Comparison of ENCODE assay signal across 1 cellular context in the genomic region with DNA sequence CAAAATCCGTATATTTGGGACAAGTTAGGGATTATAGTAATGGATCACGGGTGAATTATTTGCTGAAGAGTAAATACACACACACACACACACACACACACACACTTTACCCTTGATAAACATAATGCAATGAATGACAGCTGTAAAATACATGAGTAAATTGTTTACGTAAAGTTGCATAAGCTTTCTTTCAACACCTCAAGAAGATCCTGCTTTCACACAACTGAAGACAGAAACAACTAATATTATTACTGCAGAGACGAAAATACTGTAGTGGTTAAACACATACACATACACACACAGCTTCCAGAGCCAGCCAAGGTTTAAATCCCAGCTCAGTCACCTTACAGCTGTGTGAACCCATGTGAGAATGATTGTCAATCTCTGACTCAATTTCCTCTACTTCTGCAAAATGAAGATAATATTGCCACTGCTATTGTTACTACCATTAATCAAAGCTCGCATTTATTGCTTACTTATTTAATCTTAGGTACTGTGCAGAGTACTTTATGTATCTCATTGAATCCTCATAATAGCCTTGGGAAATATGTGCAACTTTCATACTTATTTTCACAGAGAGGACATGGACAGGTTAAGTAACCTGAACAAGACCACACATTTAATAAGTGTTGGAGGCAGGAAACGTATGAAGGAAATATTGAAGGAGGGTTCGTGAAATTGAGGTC.
TF ChIP-seq lines count a peak whose summit lies in the region.

No MANE protein-coding gene starts in this region.

TF ChIP-seq in HepG2, 621 proteins besides CTCF, POLR2A, EP300 and RAD21 (continued from another document):
- TF ChIP-seq, protein P1, sequence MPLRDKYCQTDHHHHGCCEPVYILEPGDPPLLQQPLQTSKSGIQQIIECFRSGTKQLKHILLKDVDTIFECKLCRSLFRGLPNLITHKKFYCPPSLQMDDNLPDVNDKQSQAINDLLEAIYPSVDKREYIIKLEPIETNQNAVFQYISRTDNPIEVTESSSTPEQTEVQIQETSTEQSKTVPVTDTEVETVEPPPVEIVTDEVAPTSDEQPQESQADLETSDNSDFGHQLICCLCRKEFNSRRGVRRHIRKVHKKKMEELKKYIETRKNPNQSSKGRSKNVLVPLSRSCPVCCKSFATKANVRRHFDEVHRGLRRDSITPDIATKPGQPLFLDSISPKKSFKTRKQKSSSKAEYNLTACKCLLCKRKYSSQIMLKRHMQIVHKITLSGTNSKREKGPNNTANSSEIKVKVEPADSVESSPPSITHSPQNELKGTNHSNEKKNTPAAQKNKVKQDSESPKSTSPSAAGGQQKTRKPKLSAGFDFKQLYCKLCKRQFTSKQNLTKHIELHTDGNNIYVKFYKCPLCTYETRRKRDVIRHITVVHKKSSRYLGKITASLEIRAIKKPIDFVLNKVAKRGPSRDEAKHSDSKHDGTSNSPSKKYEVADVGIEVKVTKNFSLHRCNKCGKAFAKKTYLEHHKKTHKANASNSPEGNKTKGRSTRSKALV (CRISPR knock-in tag; IDR thresholded peaks at IDR 0.05) = no peak
- TF ChIP-seq, protein P2, sequence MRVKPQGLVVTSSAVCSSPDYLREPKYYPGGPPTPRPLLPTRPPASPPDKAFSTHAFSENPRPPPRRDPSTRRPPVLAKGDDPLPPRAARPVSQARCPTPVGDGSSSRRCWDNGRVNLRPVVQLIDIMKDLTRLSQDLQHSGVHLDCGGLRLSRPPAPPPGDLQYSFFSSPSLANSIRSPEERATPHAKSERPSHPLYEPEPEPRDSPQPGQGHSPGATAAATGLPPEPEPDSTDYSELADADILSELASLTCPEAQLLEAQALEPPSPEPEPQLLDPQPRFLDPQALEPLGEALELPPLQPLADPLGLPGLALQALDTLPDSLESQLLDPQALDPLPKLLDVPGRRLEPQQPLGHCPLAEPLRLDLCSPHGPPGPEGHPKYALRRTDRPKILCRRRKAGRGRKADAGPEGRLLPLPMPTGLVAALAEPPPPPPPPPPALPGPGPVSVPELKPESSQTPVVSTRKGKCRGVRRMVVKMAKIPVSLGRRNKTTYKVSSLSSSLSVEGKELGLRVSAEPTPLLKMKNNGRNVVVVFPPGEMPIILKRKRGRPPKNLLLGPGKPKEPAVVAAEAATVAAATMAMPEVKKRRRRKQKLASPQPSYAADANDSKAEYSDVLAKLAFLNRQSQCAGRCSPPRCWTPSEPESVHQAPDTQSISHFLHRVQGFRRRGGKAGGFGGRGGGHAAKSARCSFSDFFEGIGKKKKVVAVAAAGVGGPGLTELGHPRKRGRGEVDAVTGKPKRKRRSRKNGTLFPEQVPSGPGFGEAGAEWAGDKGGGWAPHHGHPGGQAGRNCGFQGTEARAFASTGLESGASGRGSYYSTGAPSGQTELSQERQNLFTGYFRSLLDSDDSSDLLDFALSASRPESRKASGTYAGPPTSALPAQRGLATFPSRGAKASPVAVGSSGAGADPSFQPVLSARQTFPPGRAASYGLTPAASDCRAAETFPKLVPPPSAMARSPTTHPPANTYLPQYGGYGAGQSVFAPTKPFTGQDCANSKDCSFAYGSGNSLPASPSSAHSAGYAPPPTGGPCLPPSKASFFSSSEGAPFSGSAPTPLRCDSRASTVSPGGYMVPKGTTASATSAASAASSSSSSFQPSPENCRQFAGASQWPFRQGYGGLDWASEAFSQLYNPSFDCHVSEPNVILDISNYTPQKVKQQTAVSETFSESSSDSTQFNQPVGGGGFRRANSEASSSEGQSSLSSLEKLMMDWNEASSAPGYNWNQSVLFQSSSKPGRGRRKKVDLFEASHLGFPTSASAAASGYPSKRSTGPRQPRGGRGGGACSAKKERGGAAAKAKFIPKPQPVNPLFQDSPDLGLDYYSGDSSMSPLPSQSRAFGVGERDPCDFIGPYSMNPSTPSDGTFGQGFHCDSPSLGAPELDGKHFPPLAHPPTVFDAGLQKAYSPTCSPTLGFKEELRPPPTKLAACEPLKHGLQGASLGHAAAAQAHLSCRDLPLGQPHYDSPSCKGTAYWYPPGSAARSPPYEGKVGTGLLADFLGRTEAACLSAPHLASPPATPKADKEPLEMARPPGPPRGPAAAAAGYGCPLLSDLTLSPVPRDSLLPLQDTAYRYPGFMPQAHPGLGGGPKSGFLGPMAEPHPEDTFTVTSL (CRISPR knock-in tag; IDR thresholded peaks at IDR 0.05; ENCODE audit: borderline replicate concordance) = peak; percentile 85; the same call in 1 of the 2 replicates
- peak; percentile 81 for TF ChIP-seq ISL2 (CRISPR knock-in tag; IDR thresholded peaks at IDR 0.05)
- 0 out of 2 replicates have a peak, but pooled peaks have one; percentile 41 for TF ChIP-seq ELF3 (CRISPR knock-in tag; IDR thresholded peaks at IDR 0.05)
- no peak for TF ChIP-seq SATB2 (CRISPR knock-in tag; IDR thresholded peaks at IDR 0.05)
- no peak for TF ChIP-seq SP2 (CRISPR knock-in tag; IDR thresholded peaks at IDR 0.05)
- no peak for TF ChIP-seq ZC3H13 (CRISPR knock-in tag; IDR thresholded peaks at IDR 0.05)
- peak; percentile 73; the same call in 1 of the 2 replicates for TF ChIP-seq MIXL1 (CRISPR knock-in tag; IDR thresholded peaks at IDR 0.05)
- TF ChIP-seq, protein P3, sequence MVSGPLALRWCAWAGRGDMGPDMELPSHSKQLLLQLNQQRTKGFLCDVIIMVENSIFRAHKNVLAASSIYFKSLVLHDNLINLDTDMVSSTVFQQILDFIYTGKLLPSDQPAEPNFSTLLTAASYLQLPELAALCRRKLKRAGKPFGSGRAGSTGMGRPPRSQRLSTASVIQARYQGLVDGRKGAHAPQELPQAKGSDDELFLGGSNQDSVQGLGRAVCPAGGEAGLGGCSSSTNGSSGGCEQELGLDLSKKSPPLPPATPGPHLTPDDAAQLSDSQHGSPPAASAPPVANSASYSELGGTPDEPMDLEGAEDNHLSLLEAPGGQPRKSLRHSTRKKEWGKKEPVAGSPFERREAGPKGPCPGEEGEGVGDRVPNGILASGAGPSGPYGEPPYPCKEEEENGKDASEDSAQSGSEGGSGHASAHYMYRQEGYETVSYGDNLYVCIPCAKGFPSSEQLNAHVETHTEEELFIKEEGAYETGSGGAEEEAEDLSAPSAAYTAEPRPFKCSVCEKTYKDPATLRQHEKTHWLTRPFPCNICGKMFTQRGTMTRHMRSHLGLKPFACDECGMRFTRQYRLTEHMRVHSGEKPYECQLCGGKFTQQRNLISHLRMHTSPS (CRISPR knock-in tag; IDR thresholded peaks at IDR 0.05; ENCODE audit: low read depth) = no peak
- TF ChIP-seq ERF (CRISPR knock-in tag; IDR thresholded peaks at IDR 0.05) = peak; percentile 41; the same call in 1 of the 2 replicates
- peak; percentile 70 for TF ChIP-seq TCF7 (IDR thresholded peaks at IDR 0.05; ENCODE audit: low read depth)
- TF ChIP-seq GFI1 (CRISPR knock-in tag; IDR thresholded peaks at IDR 0.05; ENCODE audit: borderline replicate concordance) = peak; percentile 49; the same call in 1 of the 2 replicates
- no peak for TF ChIP-seq SPEN (CRISPR knock-in tag; IDR thresholded peaks at IDR 0.05; ENCODE audit: low read depth)
- no peak for TF ChIP-seq ZNF672 (CRISPR knock-in tag; IDR thresholded peaks at IDR 0.05)
- TF ChIP-seq RXRB (CRISPR knock-in tag; IDR thresholded peaks at IDR 0.05; ENCODE audit: borderline replicate concordance) = peak; percentile 45; the same call in 1 of the 2 replicates
- peak; percentile 66; the same call in 1 of the 2 replicates for TF ChIP-seq TARDBP (CRISPR knock-in tag; IDR thresholded peaks at IDR 0.05)
- no peak for TF ChIP-seq GTF2F1 (IDR thresholded peaks at IDR 0.05; ENCODE audit: low read length)
- TF ChIP-seq TGIF2 (CRISPR knock-in tag; IDR thresholded peaks at IDR 0.05) = peak; percentile 26; the same call in 1 of the 2 replicates
- peak; percentile 12; the same call in 1 of the 2 replicates for TF ChIP-seq SALL1 (CRISPR knock-in tag; IDR thresholded peaks at IDR 0.05)
- TF ChIP-seq KAT8 (CRISPR knock-in tag; IDR thresholded peaks at IDR 0.05) = 0 out of 2 replicates have a peak, but pooled peaks have one; percentile 12
- TF ChIP-seq ZMYM4 (CRISPR knock-in tag; IDR thresholded peaks at IDR 0.05) = peak; percentile 66; the same call in 1 of the 2 replicates
- TF ChIP-seq MZF1 (CRISPR knock-in tag; IDR thresholded peaks at IDR 0.05; ENCODE audit: borderline replicate concordance) = no peak
- TF ChIP-seq, protein P4, sequence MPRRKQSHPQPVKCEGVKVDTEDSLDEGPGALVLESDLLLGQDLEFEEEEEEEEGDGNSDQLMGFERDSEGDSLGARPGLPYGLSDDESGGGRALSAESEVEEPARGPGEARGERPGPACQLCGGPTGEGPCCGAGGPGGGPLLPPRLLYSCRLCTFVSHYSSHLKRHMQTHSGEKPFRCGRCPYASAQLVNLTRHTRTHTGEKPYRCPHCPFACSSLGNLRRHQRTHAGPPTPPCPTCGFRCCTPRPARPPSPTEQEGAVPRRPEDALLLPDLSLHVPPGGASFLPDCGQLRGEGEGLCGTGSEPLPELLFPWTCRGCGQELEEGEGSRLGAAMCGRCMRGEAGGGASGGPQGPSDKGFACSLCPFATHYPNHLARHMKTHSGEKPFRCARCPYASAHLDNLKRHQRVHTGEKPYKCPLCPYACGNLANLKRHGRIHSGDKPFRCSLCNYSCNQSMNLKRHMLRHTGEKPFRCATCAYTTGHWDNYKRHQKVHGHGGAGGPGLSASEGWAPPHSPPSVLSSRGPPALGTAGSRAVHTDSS (CRISPR knock-in tag; conservative IDR thresholded peaks at IDR 0.05) = no peak
- TF ChIP-seq ZFP62 (CRISPR knock-in tag; IDR thresholded peaks at IDR 0.05) = no peak
- peak; percentile 50; the same call in 1 of the 2 replicates for TF ChIP-seq ZNF878 (CRISPR knock-in tag; IDR thresholded peaks at IDR 0.05)
- TF ChIP-seq FOXA3 (CRISPR knock-in tag; IDR thresholded peaks at IDR 0.05) = peak; percentile 93
- TF ChIP-seq MEIS1 (CRISPR knock-in tag; IDR thresholded peaks at IDR 0.05; ENCODE audit: borderline replicate concordance) = 0 out of 2 replicates have a peak, but pooled peaks have one; percentile 17
- TF ChIP-seq ZNF33B (CRISPR knock-in tag; IDR thresholded peaks at IDR 0.05) = no peak
- no peak for TF ChIP-seq ZBTB1 (CRISPR knock-in tag; IDR thresholded peaks at IDR 0.05; ENCODE audit: borderline replicate concordance)
- TF ChIP-seq, protein P5, sequence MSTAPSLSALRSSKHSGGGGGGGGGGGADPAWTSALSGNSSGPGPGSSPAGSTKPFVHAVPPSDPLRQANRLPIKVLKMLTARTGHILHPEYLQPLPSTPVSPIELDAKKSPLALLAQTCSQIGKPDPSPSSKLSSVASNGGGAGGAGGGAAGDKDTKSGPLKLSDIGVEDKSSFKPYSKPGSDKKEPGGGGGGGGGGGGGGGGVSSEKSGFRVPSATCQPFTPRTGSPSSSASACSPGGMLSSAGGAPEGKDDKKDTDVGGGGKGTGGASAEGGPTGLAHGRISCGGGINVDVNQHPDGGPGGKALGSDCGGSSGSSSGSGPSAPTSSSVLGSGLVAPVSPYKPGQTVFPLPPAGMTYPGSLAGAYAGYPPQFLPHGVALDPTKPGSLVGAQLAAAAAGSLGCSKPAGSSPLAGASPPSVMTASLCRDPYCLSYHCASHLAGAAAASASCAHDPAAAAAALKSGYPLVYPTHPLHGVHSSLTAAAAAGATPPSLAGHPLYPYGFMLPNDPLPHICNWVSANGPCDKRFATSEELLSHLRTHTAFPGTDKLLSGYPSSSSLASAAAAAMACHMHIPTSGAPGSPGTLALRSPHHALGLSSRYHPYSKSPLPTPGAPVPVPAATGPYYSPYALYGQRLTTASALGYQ (CRISPR knock-in tag; IDR thresholded peaks at IDR 0.05) = peak; percentile 45; the same call in 1 of the 2 replicates
